In the genomic region with DNA sequence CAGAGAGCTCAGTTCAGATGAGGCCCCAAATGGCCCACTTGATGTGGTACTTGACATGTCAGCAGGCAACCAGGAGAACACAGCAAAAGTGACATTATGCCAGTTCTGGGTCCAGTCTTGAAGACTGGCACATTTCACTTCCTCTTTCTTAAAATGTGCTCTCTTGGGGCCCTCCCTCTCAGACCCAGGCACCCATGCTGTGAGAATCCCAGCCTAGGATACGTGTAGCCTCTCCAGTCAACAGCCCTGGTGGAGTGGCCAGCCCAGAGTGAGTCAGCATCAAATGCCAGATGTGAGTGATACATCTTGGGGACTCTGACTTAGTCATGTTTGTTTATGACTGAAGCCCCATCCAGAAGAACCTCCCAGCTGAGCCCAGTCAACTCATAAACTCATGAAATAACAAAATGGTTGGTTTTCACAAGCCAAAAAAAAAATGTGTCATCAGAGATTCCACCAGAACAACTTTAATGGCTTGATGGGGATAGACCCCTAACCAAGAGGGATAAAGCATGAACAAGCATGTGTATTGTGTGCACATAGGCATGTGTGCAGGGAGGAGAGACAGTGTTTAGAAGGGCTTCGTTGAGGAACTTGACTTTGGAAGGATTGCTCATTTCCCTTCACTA, we compare ENCODE assay signal across 9 cellular contexts.
DNase-seq lines count a peak whose midpoint lies in the region; ATAC-seq and TF ChIP-seq lines count a peak whose summit lies in the region.
"Had no signal": no experiment of that assay in that cellular context is flagged by ENCODE, and none has a peak within 500 bp of the region (broad histone marks: within the 10 kb centered on the region; RNA-seq: fewer than 3 reads in every experiment).

No MANE protein-coding gene starts in this region.

- no peak for TF ChIP-seq CTCF in uterus (IDR thresholded peaks at IDR 0.05)

- intact Hi-C loops in uterus (cut with DNase I; ENCODE audit: low total_unique reads): no loop called here

- H3K4me3 Mint-ChIP-seq in CD4-positive, CD25-positive, alpha-beta regulatory T cell: peak overlapping the region in 1 of 4 donors; percentile 43

- peak overlapping the region in 2 of 3 donors; percentile 17 to 67 for H3K27ac Mint-ChIP-seq in CD4-positive, CD25-positive, alpha-beta regulatory T cell

- H3K4me3 ChIP-seq in CD4-positive, CD25-positive, alpha-beta regulatory T cell (ENCODE audit: low read depth, low read length): no peak overlapping the region
- H3K4me3 ChIP-seq in uterus: no peak overlapping the region
- H3K4me3 ChIP-seq: right atrium auricular region had no signal

- no peaks in the 10 kb centered on the region for H3K36me3 ChIP-seq in CD4-positive, CD25-positive, alpha-beta regulatory T cell (ENCODE audit: control insufficient read depth, insufficient read depth, low read length)
- no peaks in the 10 kb centered on the region for H3K36me3 ChIP-seq in uterus
- H3K36me3 ChIP-seq: right atrium auricular region had no signal

- TF ChIP-seq POLR2A in uterus (IDR thresholded peaks at IDR 0.05): no peak

- H3K27me3 Mint-ChIP-seq in CD4-positive, CD25-positive, alpha-beta regulatory T cell: no peaks in the 10 kb centered on the region

- no peak for DNase-seq in CD4-positive, CD25-positive, alpha-beta regulatory T cell
- DNase-seq in H4 (ENCODE audit: low spot score): peak; percentile 80
- DNase-seq in RPMI8226: peak; percentile 95
- peak; percentile 18 for DNase-seq in iris pigment epithelial cell (ENCODE audit: low read depth)
- no peak for DNase-seq in activated CD4-positive, alpha-beta T cell treated with anti-CD3 and anti-CD28 coated beads for 4 hours
- DNase-seq in uterus: no peak

- ATAC-seq in CD4-positive, CD25-positive, alpha-beta regulatory T cell (ENCODE audit: low read depth in 2 of 2): peak; percentile 36 to 49
- ATAC-seq in HG02798 (IDR thresholded peaks at IDR 0.05; ENCODE audit: poor library complexity, unreplicated experiment) (no peak), HG02884 (IDR thresholded peaks at IDR 0.05; ENCODE audit: unreplicated experiment) (no peak)

- H3K4me1 Mint-ChIP-seq in CD4-positive, CD25-positive, alpha-beta regulatory T cell: peaks cover 13 to 81% (median 24%) of the 10 kb centered on the region in 4 donors

- H3K9me3 Mint-ChIP-seq in CD4-positive, CD25-positive, alpha-beta regulatory T cell: peaks cover 0 to 6% (median 2%) of the 10 kb centered on the region in 7 donors

- no peaks in the 10 kb centered on the region for H3K27me3 ChIP-seq in CD4-positive, CD25-positive, alpha-beta regulatory T cell (ENCODE audit: control insufficient read depth, insufficient read depth, low read length)
- H3K27me3 ChIP-seq in uterus: no peaks in the 10 kb centered on the region
- H3K27me3 ChIP-seq: right atrium auricular region had no signal

- H3K9me3 ChIP-seq in CD4-positive, CD25-positive, alpha-beta regulatory T cell (ENCODE audit: control insufficient read depth in 2 of 2, low read length in 2 of 2): peaks cover 0 to 7% of the 10 kb centered on the region in 2 experiments
- no peaks in the 10 kb centered on the region for H3K9me3 ChIP-seq in uterus

- no peak overlapping the region for H3K27ac ChIP-seq in CD4-positive, CD25-positive, alpha-beta regulatory T cell (ENCODE audit: insufficient read depth, low read length, poor library complexity, severe bottlenecking)
- H3K27ac ChIP-seq in uterus: no peak overlapping the region
- H3K27ac ChIP-seq: right atrium auricular region had no signal

- no peaks in the 10 kb centered on the region for H3K36me3 Mint-ChIP-seq in CD4-positive, CD25-positive, alpha-beta regulatory T cell

- H3K4me1 ChIP-seq in CD4-positive, CD25-positive, alpha-beta regulatory T cell (ENCODE audit: control insufficient read depth, insufficient read depth, low read length, poor library complexity, severe bottlenecking): peaks cover 48% of the 10 kb centered on the region
- no peaks in the 10 kb centered on the region for H3K4me1 ChIP-seq in uterus

Comparison
In these comparisons a context has a peak if more than half of its experiments do, and no peak if none do; other contexts are left out.
1. ATAC-seq: peak in CD4-positive, CD25-positive, alpha-beta regulatory T cell (2 of 2); none in HG02798 (single experiment) and HG02884 (single experiment).
2. DNase-seq: peak in H4 (single experiment), RPMI8226 (single experiment) and iris pigment epithelial cell (single experiment); none in CD4-positive, CD25-positive, alpha-beta regulatory T cell (0 of 3), activated CD4-positive, alpha-beta T cell treated with anti-CD3 and anti-CD28 coated beads for 4 hours (0 of 2) and uterus (0 of 2).